Comparison of ENCODE assay signal across 1 cellular context in genomic region chr15:66503041-66503648, GRCh38.
TF ChIP-seq lines count a peak whose summit lies in the region.

No MANE protein-coding gene starts in this region.

TF ChIP-seq in H1, 55 proteins besides CTCF, POLR2A, EP300 and RAD21:
- TF ChIP-seq POLR2AphosphoS5 (IDR thresholded peaks at IDR 0.05; ENCODE audit: low read depth, low read length), result peak; percentile 30; the same call in 1 of the 2 replicates
TF ChIP-seq in H1: peak in this region for 1; not testable (repeated sequence) for 54.
